In genomic region chr5:140488914-140489313, GRCh38 we compare ENCODE assay signal across 15 cellular contexts. TPM values are rescaled to one million over a fixed set of nuclear protein-coding genes. Genes with fewer than 3 reads are reported as not detected.
A peak's percentile ranks its signal among the peaks of the same experiment; 100 is the strongest.
DNase-seq lines count a peak whose midpoint lies in the region; FAIRE-seq and TF ChIP-seq lines count a peak whose summit lies in the region.
"Had no signal": no experiment of that assay in that cellular context is flagged by ENCODE, and none has a peak within 500 bp of the region (broad histone marks: within the 10 kb centered on the region; RNA-seq: fewer than 3 reads in every experiment).

No MANE protein-coding gene starts in this region.

- no peak for FAIRE-seq in GM19239 (lab: Jason Lieb, UNC)
- FAIRE-seq: A204.1, H54 had no signal

- H3K27ac ChIP-seq in adrenal gland = peak overlapping the region in 1 of 5 donors; percentile 32
- H3K27ac ChIP-seq: C4-2B had no signal

- H3K36me3 Mint-ChIP-seq in nephron progenitor cell (ENCODE audit: low read depth) = peaks cover 43% of the 10 kb centered on the region

- H3K4me1 ChIP-seq in adrenal gland (replicated peaks in 1 of 2) = no peaks in the 10 kb centered on the region
- H3K4me1 ChIP-seq: BE2C had no signal

- H3K27ac Mint-ChIP-seq in nephron progenitor cell = peak overlapping the region; percentile 59
- H3K27ac Mint-ChIP-seq: IgD-negative memory B cell had no signal

- DNase-seq in EL = peak; percentile 4
- DNase-seq in M059J (ENCODE audit: low read depth) = peak; percentile 26
- DNase-seq in adrenal gland = peak in 6 of 7 donors; percentile 30 to 62 (median 48)
- DNase-seq in nephron progenitor cell = no peak
- no peak for DNase-seq in GM19239 (ENCODE audit: insufficient read length, low spot score)
- no peak for DNase-seq in iPS-NIHi11 (ENCODE audit: low spot score)
- DNase-seq in posterior vena cava (ENCODE audit: low spot score) = no peak
- DNase-seq: BE2C; CD4-positive, alpha-beta memory T cell; DMS79; GF-D8 had no signal

- 70 to 83% (median 79%) methylated on average over 6 of the region's 6 CpGs for WGBS in adrenal gland, 4 donors

- H3K36me3 ChIP-seq in adrenal gland (replicated peaks in 1 of 2) = peaks cover 0 to 29% of the 10 kb centered on the region in 2 donors

- TF ChIP-seq POLR2A in adrenal gland (IDR thresholded peaks at IDR 0.05) = no peak

- H3K9me3 ChIP-seq in adrenal gland (replicated peaks in 1 of 3) = no peaks in the 10 kb centered on the region
- H3K9me3 ChIP-seq: BE2C had no signal

- TF ChIP-seq CTCF in adrenal gland (IDR thresholded peaks at IDR 0.05) (no peak), nephron progenitor cell (IDR thresholded peaks at IDR 0.05) (no peak)

- no peaks in the 10 kb centered on the region for H3K4me1 Mint-ChIP-seq in nephron progenitor cell
- H3K4me1 Mint-ChIP-seq: IgD-negative memory B cell had no signal

- H3K27me3 Mint-ChIP-seq in nephron progenitor cell (ENCODE audit: low read depth, poor library complexity) = no peaks in the 10 kb centered on the region
- H3K27me3 Mint-ChIP-seq: CD4-positive, alpha-beta memory T cell; IgD-negative memory B cell had no signal

- H3K4me3 Mint-ChIP-seq in nephron progenitor cell = no peak overlapping the region
- H3K4me3 Mint-ChIP-seq: CD4-positive, alpha-beta memory T cell; IgD-negative memory B cell had no signal

- no peaks in the 10 kb centered on the region for H3K9me3 Mint-ChIP-seq in nephron progenitor cell
- H3K9me3 Mint-ChIP-seq: CD4-positive, alpha-beta memory T cell; IgD-negative memory B cell had no signal

- intact Hi-C loops in adrenal gland (cut with DNase I) (no loop called here), posterior vena cava (cut with DNase I) (no loop called here)

- no peaks in the 10 kb centered on the region for H3K27me3 ChIP-seq in adrenal gland
- H3K27me3 ChIP-seq: BE2C had no signal

- no peak overlapping the region for H3K4me3 ChIP-seq in adrenal gland

RNA-seq across cellular contexts. Expression of gene EIF4EBP3, which starts 58.5 kb away (rescaled TPM):
- not detected in 2 replicates for total RNA-seq in M059J (2014; rRNA removed; shearing (Covaris generic))
- 10 to 100 TPM in 7 of 8 donors, 1 to 10 TPM in 1; 7.3 to 80.5 (median 40.7) TPM for total RNA-seq in adrenal gland
- polyA plus RNA-seq in adrenal gland = 100 to 1,000 TPM in 2 of 3 donors, 1 to 10 TPM in 1; 7.9 to 158 (median 121) TPM
- 10 to 100 TPM in 1 of 2 donors, 1 to 10 TPM in 1; 8.5 to 11.0 TPM for total RNA-seq in posterior vena cava

Comparison
In these comparisons a context has a peak if more than half of its experiments do, and no peak if none do; other contexts are left out.
1. DNase-seq: peak in EL (single experiment), M059J (single experiment) and adrenal gland (6 of 7); none in nephron progenitor cell (single experiment), GM19239 (single experiment), iPS-NIHi11 (single experiment) and posterior vena cava (single experiment).